19 cellular contexts compared by ENCODE assay signal in genomic region chr17:69908599-69909368, GRCh38.
"Had no signal": no experiment of that assay in that cellular context is flagged by ENCODE, and none has a peak within 500 bp of the region (broad histone marks: within the 10 kb centered on the region; RNA-seq: fewer than 3 reads in every experiment).

No MANE protein-coding gene starts in this region.

- H3K9me3 ChIP-seq: gastrocnemius medialis, left ventricle myocardium inferior, prostate gland, transverse colon had no signal

- DNase-seq: activated CD4-positive, alpha-beta memory T cell treated with anti-CD3 and anti-CD28 coated beads for 36 hours; activated CD4-positive, alpha-beta T cell treated with anti-CD3 and anti-CD28 coated beads for 48 hours; activated effector memory CD4-positive, alpha-beta T cell treated with anti-CD3 and anti-CD28 coated beads, Interleukin-2, amount 50 U/mL, for 16 hours; activated naive CD4-positive, alpha-beta T cell treated with anti-CD3 and anti-CD28 coated beads, Interleukin-2, amount 10 ng/mL, durations not matched to agents 7 days and 5 days; activated naive CD8-positive, alpha-beta T cell treated with anti-CD3 and anti-CD28 coated beads, Interleukin-2, amount 50 U/mL, for 24 hours; activated T-cell treated with anti-CD3 and anti-CD28 coated beads, Interleukin-2, amount 50 U/mL, for 72 hours; anterior cingulate cortex; dermis blood vessel endothelial cell; effector CD8-positive, alpha-beta T cell; erythroblast; gastrocnemius medialis; hypothalamus; left ventricle myocardium inferior; midbrain; natural killer cell; stimulated activated CD4-positive, alpha-beta T cell treated with anti-CD3 and anti-CD28 coated beads, Interleukin-12 subunit alpha, Interleukin-12 subunit beta, amount 100 ng/mL, for 4 hours; stimulated activated naive CD8-positive, alpha-beta T cell treated with anti-CD3 and anti-CD28 coated beads, Interleukin-15, amount 100 ng/mL, for 72 hours; transverse colon had no signal

- H3K4me3 ChIP-seq: gastrocnemius medialis, left ventricle myocardium inferior, prostate gland, transverse colon had no signal

- H3K36me3 ChIP-seq: gastrocnemius medialis, left ventricle myocardium inferior, prostate gland, transverse colon had no signal

- H3K27ac ChIP-seq: gastrocnemius medialis, left ventricle myocardium inferior, prostate gland, transverse colon had no signal

- H3K4me1 ChIP-seq: gastrocnemius medialis, prostate gland, transverse colon had no signal

- ATAC-seq: activated naive CD8-positive, alpha-beta T cell treated with anti-CD3 and anti-CD28 coated beads, Interleukin-2, amount 50 U/mL, for 24 hours; activated T-cell treated with anti-CD3 and anti-CD28 coated beads, Interleukin-2, amount 50 U/mL, for 72 hours; gastrocnemius medialis; natural killer cell; stimulated activated naive CD8-positive, alpha-beta T cell treated with anti-CD3 and anti-CD28 coated beads, Interleukin-15, amount 100 ng/mL, for 72 hours had no signal

- H3K27me3 ChIP-seq: gastrocnemius medialis, transverse colon had no signal
